In the genomic region with DNA sequence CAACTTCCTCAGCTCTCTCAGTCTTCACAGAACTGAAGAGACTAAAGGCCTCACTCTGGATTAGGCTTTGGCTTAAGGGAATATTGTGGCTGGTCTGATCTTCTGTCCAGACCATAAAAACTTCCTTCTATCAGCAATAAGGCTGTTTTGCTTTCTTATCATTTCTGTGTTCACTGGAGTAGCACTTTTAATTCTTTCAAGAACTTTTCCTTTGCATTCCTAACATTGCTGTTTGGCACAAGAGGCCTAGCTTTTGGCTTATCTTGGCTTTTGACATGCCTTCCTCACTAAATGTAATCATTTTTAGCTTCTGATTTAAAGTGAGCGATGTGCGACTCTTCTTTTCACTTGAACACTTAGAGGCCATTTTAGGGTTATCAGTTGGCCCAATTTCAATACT, we compare ENCODE assay signal across 20 cellular contexts.
DNase-seq lines count a peak whose midpoint lies in the region; ATAC-seq and TF ChIP-seq lines count a peak whose summit lies in the region.
"Had no signal": no experiment of that assay in that cellular context is flagged by ENCODE, and none has a peak within 500 bp of the region (broad histone marks: within the 10 kb centered on the region; RNA-seq: fewer than 3 reads in every experiment).

No MANE protein-coding gene starts in this region.

- ATAC-seq in left lung (peak; percentile 70), thoracic aorta (ENCODE audit: insufficient number of reproducible peaks, low FRiP score, low read depth) (no peak), HG02678 (IDR thresholded peaks at IDR 0.05; ENCODE audit: unreplicated experiment) (no peak), GM23338 (no peak)
- ATAC-seq: GM12878, HCT116, K562 had no signal

- in situ Hi-C loops in brain microvascular endothelial cell (cut with HindIII; ENCODE audit: low pct_ligation_motif_present, low sequenced_read_pairs), result no loop called here

- intact Hi-C loops in left lung (cut with DNase I), result no loop called here
- intact Hi-C loops in activated CD4-positive, alpha-beta memory T cell treated with anti-CD3 and anti-CD28 coated beads for 36 hours (cut with micrococcal nuclease), result no loop called here

- no peaks in the 10 kb centered on the region for H4K20me1 ChIP-seq in GM23338 (replicated peaks; ENCODE audit: insufficient read depth)
- H4K20me1 ChIP-seq: BLaER1 had no signal

- H3K79me2 ChIP-seq in GM23338 (replicated peaks; ENCODE audit: insufficient read depth), result no peaks in the 10 kb centered on the region

- no peak overlapping the region for H2AFZ ChIP-seq in GM23338

- no peaks in the 10 kb centered on the region for H3K27me3 Mint-ChIP-seq in activated CD4-positive, alpha-beta memory T cell treated with anti-CD3 and anti-CD28 coated beads for 36 hours
- H3K27me3 Mint-ChIP-seq in GM23338 (ENCODE audit: insufficient read depth, low read depth, poor library complexity), result no peaks in the 10 kb centered on the region
- H3K27me3 Mint-ChIP-seq: CD4-positive, alpha-beta memory T cell had no signal

- H3K4me3 ChIP-seq in brain microvascular endothelial cell (ENCODE audit: low read depth, low read length) (no peak overlapping the region), left lung (no peak overlapping the region), thoracic aorta (peak overlapping the region; percentile 26), GM23338 (no peak overlapping the region)
- H3K4me3 ChIP-seq: BLaER1, GM12878, K562 had no signal

- H3K36me3 ChIP-seq in brain microvascular endothelial cell (replicated peaks), result no peaks in the 10 kb centered on the region
- no peaks in the 10 kb centered on the region for H3K36me3 ChIP-seq in left lung
- H3K36me3 ChIP-seq in thoracic aorta, result no peaks in the 10 kb centered on the region
- no peaks in the 10 kb centered on the region for H3K36me3 ChIP-seq in GM23338 (ENCODE audit: insufficient read depth)

- no peak overlapping the region for H3K27ac Mint-ChIP-seq in activated CD4-positive, alpha-beta memory T cell treated with anti-CD3 and anti-CD28 coated beads for 36 hours
- no peak overlapping the region for H3K27ac Mint-ChIP-seq in GM23338
- H3K27ac Mint-ChIP-seq: CD4-positive, alpha-beta memory T cell had no signal

- H3K4me2 ChIP-seq in GM23338, result no peak overlapping the region
- H3K4me2 ChIP-seq: BLaER1 had no signal

- H3K27ac ChIP-seq in brain microvascular endothelial cell, result no peak overlapping the region
- peak overlapping the region; percentile 8 to 31 for H3K27ac ChIP-seq in left lung
- H3K27ac ChIP-seq in thoracic aorta, result peak overlapping the region in 1 of 2 donors; percentile 48
- no peak overlapping the region for H3K27ac ChIP-seq in GM23338 (ENCODE audit: low read depth)
- H3K27ac ChIP-seq: BLaER1 had no signal

- DNase-seq in NCI-H226, result peak; percentile 54
- peak; percentile 1 for DNase-seq in brain microvascular endothelial cell
- no peak for DNase-seq in left lung
- DNase-seq in thoracic aorta (ENCODE audit: low spot score), result no peak
- no peak for DNase-seq in activated CD4-positive, alpha-beta memory T cell treated with anti-CD3 and anti-CD28 coated beads for 36 hours
- DNase-seq in GM23338 (ENCODE audit: low spot score), result no peak
- DNase-seq: CD4-positive, alpha-beta memory T cell; DMS153; GOT3; NCI-H1105; NCI-H2081 treated with DMSO at 0.1 percent for 48 hours; NCI-H510A treated with DMSO at 0.1 percent for 48 hours; NCI-H82; OCI-M1; Right ventricle myocardium superior had no signal

- no peaks in the 10 kb centered on the region for H3K36me3 Mint-ChIP-seq in activated CD4-positive, alpha-beta memory T cell treated with anti-CD3 and anti-CD28 coated beads for 36 hours
- no peaks in the 10 kb centered on the region for H3K36me3 Mint-ChIP-seq in GM23338 (ENCODE audit: low read depth)

- H3K4me1 ChIP-seq in left lung (peaks cover 0 to 4% of the 10 kb centered on the region in 2 donors), thoracic aorta (ENCODE audit: control insufficient read depth in 1 of 2, low read depth in 2 of 2) (peaks cover 6 to 12% of the 10 kb centered on the region in 2 donors), GM23338 (ENCODE audit: insufficient read depth) (no peaks in the 10 kb centered on the region)
- H3K4me1 ChIP-seq: BLaER1 had no signal

- TF ChIP-seq CTCF in brain microvascular endothelial cell (IDR thresholded peaks at IDR 0.05; ENCODE audit: low read depth, low read length, missing control alignments) (no peak), left lung (IDR thresholded peaks at IDR 0.05) (no peak), thoracic aorta (IDR thresholded peaks at IDR 0.05) (no peak), GM23338 (conservative IDR thresholded peaks at IDR 0.05; ENCODE audit: low read depth in 2 of 2) (no peak)

- H3F3A ChIP-seq in GM23338 (replicated peaks; ENCODE audit: low read depth), result no peaks in the 10 kb centered on the region

- no peaks in the 10 kb centered on the region for H3K9me3 Mint-ChIP-seq in activated CD4-positive, alpha-beta memory T cell treated with anti-CD3 and anti-CD28 coated beads for 36 hours
- no peaks in the 10 kb centered on the region for H3K9me3 Mint-ChIP-seq in GM23338
- H3K9me3 Mint-ChIP-seq: CD4-positive, alpha-beta memory T cell had no signal

- H3K27me3 ChIP-seq in brain microvascular endothelial cell (replicated peaks) (no peaks in the 10 kb centered on the region), left lung (no peaks in the 10 kb centered on the region), thoracic aorta (replicated peaks; ENCODE audit: insufficient read depth) (no peaks in the 10 kb centered on the region), GM23338 (ENCODE audit: insufficient read depth) (no peaks in the 10 kb centered on the region)
- H3K27me3 ChIP-seq: BLaER1 had no signal

- CTCF ChIA-PET in activated CD4-positive, alpha-beta memory T cell treated with anti-CD3 and anti-CD28 coated beads for 36 hours (lab: Charles Lee), result no interaction called here

- H3K4me3 Mint-ChIP-seq in activated CD4-positive, alpha-beta memory T cell treated with anti-CD3 and anti-CD28 coated beads for 36 hours, result no peak overlapping the region
- H3K4me3 Mint-ChIP-seq in GM23338, result no peak overlapping the region
- H3K4me3 Mint-ChIP-seq: CD4-positive, alpha-beta memory T cell had no signal

- POLR2A ChIA-PET in activated CD4-positive, alpha-beta memory T cell treated with anti-CD3 and anti-CD28 coated beads for 36 hours (lab: Charles Lee), result no interaction called here

- no peaks in the 10 kb centered on the region for H3K9me3 ChIP-seq in left lung
- no peaks in the 10 kb centered on the region for H3K9me3 ChIP-seq in thoracic aorta
- H3K9me3 ChIP-seq: BLaER1 had no signal

- H3K4me1 Mint-ChIP-seq in activated CD4-positive, alpha-beta memory T cell treated with anti-CD3 and anti-CD28 coated beads for 36 hours (ENCODE audit: low read depth), result no peaks in the 10 kb centered on the region
- H3K4me1 Mint-ChIP-seq in GM23338, result no peaks in the 10 kb centered on the region
- H3K4me1 Mint-ChIP-seq: CD4-positive, alpha-beta memory T cell had no signal

- no peaks in the 10 kb centered on the region for H3K9me2 ChIP-seq in GM23338 (ENCODE audit: insufficient read depth)

TF ChIP-seq in GM23338, 12 proteins besides CTCF, POLR2A, EP300 and RAD21 (continues in another document):
- no peak for TF ChIP-seq JUNB (IDR thresholded peaks at IDR 0.05; ENCODE audit: unreplicated experiment)
- no peak for TF ChIP-seq POLR2AphosphoS5 (IDR thresholded peaks at IDR 0.05; ENCODE audit: low read depth)
- TF ChIP-seq STAT1 (IDR thresholded peaks at IDR 0.05; ENCODE audit: unreplicated experiment), result no peak
- no peak for TF ChIP-seq ZNF331 (CRISPR knock-in tag; IDR thresholded peaks at IDR 0.05; ENCODE audit: low read depth)

Comparison
In these comparisons a context has a peak if more than half of its experiments do, and no peak if none do; other contexts are left out.
1. DNase-seq: peak in NCI-H226 (single experiment) and brain microvascular endothelial cell (single experiment); none in left lung (0 of 2), thoracic aorta (single experiment), activated CD4-positive, alpha-beta memory T cell treated with anti-CD3 and anti-CD28 coated beads for 36 hours (single experiment) and GM23338 (single experiment).
2. H3K27ac ChIP-seq: peak in left lung (2 of 2); none in brain microvascular endothelial cell (single experiment) and GM23338 (single experiment).